In the genomic region with DNA sequence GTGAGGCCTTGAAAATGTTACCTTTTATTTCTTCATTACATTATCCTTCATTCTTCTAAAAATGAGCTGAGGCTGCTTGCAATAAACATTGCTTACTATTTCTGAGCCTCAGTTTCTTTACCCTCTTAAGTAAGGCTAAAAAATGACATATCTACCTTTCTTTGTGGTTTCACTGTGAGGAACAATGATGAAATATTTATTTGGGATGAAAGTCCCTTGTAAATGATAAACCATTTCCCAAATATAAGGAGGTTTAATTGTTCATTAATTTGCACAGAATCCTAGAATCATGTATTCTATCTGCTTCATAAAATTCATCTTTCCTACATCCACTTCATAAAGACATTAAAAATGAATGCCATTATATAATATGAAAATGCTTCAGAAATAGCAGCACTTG, we compare ENCODE assay signal across 18 cellular contexts. TPM values are rescaled to one million over a fixed set of nuclear protein-coding genes. Genes with fewer than 3 reads are reported as not detected.
DNase-seq lines count a peak whose midpoint lies in the region; ATAC-seq and TF ChIP-seq lines count a peak whose summit lies in the region.
"Had no signal": no experiment of that assay in that cellular context is flagged by ENCODE, and none has a peak within 500 bp of the region (broad histone marks: within the 10 kb centered on the region; RNA-seq: fewer than 3 reads in every experiment).

No MANE protein-coding gene starts in this region.

- no peak overlapping the region for H3K27ac ChIP-seq in CD8-positive, alpha-beta T cell (ENCODE audit: low read depth, low read length)
- H3K27ac ChIP-seq: Peyer's patch had no signal

- H3K4me1 ChIP-seq in CD8-positive, alpha-beta T cell (ENCODE audit: insufficient read depth, low read length): peaks cover 85% of the 10 kb centered on the region
- H3K4me1 ChIP-seq: BE2C, Peyer's patch had no signal

- peak overlapping the region; percentile 81 for H3K27ac Mint-ChIP-seq in activated naive CD4-positive, alpha-beta T cell treated with anti-CD3 and anti-CD28 coated beads for 36 hours
- H3K27ac Mint-ChIP-seq in CD8-positive, alpha-beta T cell: peak overlapping the region; percentile 66
- H3K27ac Mint-ChIP-seq in activated CD8-positive, alpha-beta T cell treated with anti-CD3 and anti-CD28 coated beads, Interleukin-2, amount 10 ng/mL, durations not matched to agents 7 days and 5 days: peak overlapping the region; percentile 71
- H3K27ac Mint-ChIP-seq in immature natural killer cell: peak overlapping the region; percentile 55 to 87 (median 72)

- no peak overlapping the region for H3K4me3 ChIP-seq in CD8-positive, alpha-beta T cell (ENCODE audit: low read depth, low read length)
- H3K4me3 ChIP-seq: Peyer's patch had no signal

- H3K9me3 ChIP-seq in CD8-positive, alpha-beta T cell (ENCODE audit: low read length): no peaks in the 10 kb centered on the region
- H3K9me3 ChIP-seq: BE2C, Peyer's patch had no signal

- H3K27me3 ChIP-seq in CD8-positive, alpha-beta T cell (ENCODE audit: insufficient read depth, low read length): no peaks in the 10 kb centered on the region
- H3K27me3 ChIP-seq: BE2C, Peyer's patch had no signal

- no peaks in the 10 kb centered on the region for H3K27me3 Mint-ChIP-seq in activated naive CD4-positive, alpha-beta T cell treated with anti-CD3 and anti-CD28 coated beads for 36 hours (ENCODE audit: low read depth)
- H3K27me3 Mint-ChIP-seq in CD8-positive, alpha-beta T cell (ENCODE audit: low read depth): no peaks in the 10 kb centered on the region
- no peaks in the 10 kb centered on the region for H3K27me3 Mint-ChIP-seq in activated CD8-positive, alpha-beta T cell treated with anti-CD3 and anti-CD28 coated beads, Interleukin-2, amount 10 ng/mL, durations not matched to agents 7 days and 5 days (ENCODE audit: low read depth)
- peaks cover 10 to 33% (median 15%) of the 10 kb centered on the region in 3 donors for H3K27me3 Mint-ChIP-seq in immature natural killer cell (ENCODE audit: low read depth in 3 of 3)

- H3K4me3 Mint-ChIP-seq in activated naive CD4-positive, alpha-beta T cell treated with anti-CD3 and anti-CD28 coated beads for 36 hours: no peak overlapping the region
- H3K4me3 Mint-ChIP-seq in CD8-positive, alpha-beta T cell: peak overlapping the region; percentile 58
- no peak overlapping the region for H3K4me3 Mint-ChIP-seq in activated CD8-positive, alpha-beta T cell treated with anti-CD3 and anti-CD28 coated beads, Interleukin-2, amount 10 ng/mL, durations not matched to agents 7 days and 5 days
- no peak overlapping the region for H3K4me3 Mint-ChIP-seq in immature natural killer cell

- POLR2A ChIA-PET in CD8-positive, alpha-beta T cell (lab: Charles Lee): interaction anchor here (0.5 to 1.3 kb wide), 4 partner anchors 8 to 29 kb away, joined by 3 to 5 read pairs (median 3); no protein-coding TSS in a partner anchor
- POLR2A ChIA-PET in activated CD8-positive, alpha-beta T cell treated with anti-CD3 and anti-CD28 coated beads, Interleukin-2, amount 10 ng/mL, durations not matched to agents 7 days and 5 days (lab: Charles Lee): interaction anchor here (2.6 kb wide), 1 partner anchor 14 kb away, joined by 11 read pairs; no protein-coding TSS in a partner anchor

- TF ChIP-seq CTCF in CD8-positive, alpha-beta T cell (IDR thresholded peaks at IDR 0.05): no peak

- intact Hi-C loops in activated naive CD4-positive, alpha-beta T cell treated with anti-CD3 and anti-CD28 coated beads for 36 hours (cut with micrococcal nuclease): no loop called here
- intact Hi-C loops in CD8-positive, alpha-beta T cell (cut with DNase I, micrococcal nuclease): loop anchor here in 1 of 2 experiments (5.0 to 10.0 kb wide), 2 partner anchors 36 to 1093 kb away; partner anchors contain the start of gene KDM7A

- DNase-seq in activated naive CD4-positive, alpha-beta T cell treated with anti-CD3 and anti-CD28 coated beads for 36 hours: no peak
- no peak for DNase-seq in activated naive CD4-positive, alpha-beta T cell treated with Interleukin-2 at 50 U/mL for 16 hours
- no peak for DNase-seq in CD8-positive, alpha-beta T cell
- no peak for DNase-seq in activated CD8-positive, alpha-beta T cell treated with anti-CD3 and anti-CD28 coated beads, Interleukin-2, amount 10 ng/mL, durations not matched to agents 7 days and 5 days
- DNase-seq in immature natural killer cell: no peak
- DNase-seq in NCI-H2081 (lab: John Stamatoyannopoulos, UW): no peak
- no peak for DNase-seq in medulla oblongata (ENCODE audit: extremely low spot score)
- DNase-seq in NCI-H82 (lab: John Stamatoyannopoulos, UW): no peak
- DNase-seq: ACHN, BE2C, EL, Karpas-422, NCI-H187 treated with DMSO at 0.1 percent for 48 hours, NCI-H2171, NCI-H446 treated with DMSO at 0.1 percent for 48 hours, NCI-H774, Peyer's patch, Right ventricle myocardium superior had no signal

- peaks cover 1% of the 10 kb centered on the region for H3K9me3 Mint-ChIP-seq in activated naive CD4-positive, alpha-beta T cell treated with anti-CD3 and anti-CD28 coated beads for 36 hours
- no peaks in the 10 kb centered on the region for H3K9me3 Mint-ChIP-seq in CD8-positive, alpha-beta T cell
- no peaks in the 10 kb centered on the region for H3K9me3 Mint-ChIP-seq in activated CD8-positive, alpha-beta T cell treated with anti-CD3 and anti-CD28 coated beads, Interleukin-2, amount 10 ng/mL, durations not matched to agents 7 days and 5 days (ENCODE audit: insufficient read depth)
- H3K9me3 Mint-ChIP-seq in immature natural killer cell: no peaks in the 10 kb centered on the region

- CTCF ChIA-PET in activated naive CD4-positive, alpha-beta T cell treated with anti-CD3 and anti-CD28 coated beads for 36 hours (lab: Charles Lee): interaction anchor here (0.7 to 2.5 kb wide), 2 partner anchors 9 to 14 kb away, joined by 3 to 9 read pairs; no protein-coding TSS in a partner anchor
- CTCF ChIA-PET in CD8-positive, alpha-beta T cell (lab: Charles Lee): interaction anchor here (0.8 to 3.6 kb wide), 5 partner anchors 10 to 195 kb away, joined by 3 to 14 read pairs (median 3); no protein-coding TSS in a partner anchor
- CTCF ChIA-PET in activated CD8-positive, alpha-beta T cell treated with anti-CD3 and anti-CD28 coated beads, Interleukin-2, amount 10 ng/mL, durations not matched to agents 7 days and 5 days (lab: Charles Lee): interaction anchor here (0.6 kb wide), 1 partner anchor 14 kb away, joined by 3 read pairs; no protein-coding TSS in a partner anchor

- ATAC-seq in CD8-positive, alpha-beta T cell: no peak
- no peak for ATAC-seq in activated CD8-positive, alpha-beta T cell treated with anti-CD3 and anti-CD28 coated beads, Interleukin-2, amount 10 ng/mL, durations not matched to agents 7 days and 5 days

- peaks cover 88% of the 10 kb centered on the region for H3K36me3 Mint-ChIP-seq in activated naive CD4-positive, alpha-beta T cell treated with anti-CD3 and anti-CD28 coated beads for 36 hours (ENCODE audit: low read depth)
- peaks cover 98% of the 10 kb centered on the region for H3K36me3 Mint-ChIP-seq in CD8-positive, alpha-beta T cell
- H3K36me3 Mint-ChIP-seq in activated CD8-positive, alpha-beta T cell treated with anti-CD3 and anti-CD28 coated beads, Interleukin-2, amount 10 ng/mL, durations not matched to agents 7 days and 5 days (ENCODE audit: low read depth): peaks cover 98% of the 10 kb centered on the region
- peaks cover 28 to 79% (median 51%) of the 10 kb centered on the region in 3 donors for H3K36me3 Mint-ChIP-seq in immature natural killer cell

- peaks cover 90% of the 10 kb centered on the region for H3K36me3 ChIP-seq in CD8-positive, alpha-beta T cell (ENCODE audit: insufficient read depth, low read length)

- peaks cover 86% of the 10 kb centered on the region for H3K4me1 Mint-ChIP-seq in activated naive CD4-positive, alpha-beta T cell treated with anti-CD3 and anti-CD28 coated beads for 36 hours (ENCODE audit: low read depth)
- peaks cover 89% of the 10 kb centered on the region for H3K4me1 Mint-ChIP-seq in CD8-positive, alpha-beta T cell (ENCODE audit: low read depth)
- peaks cover 92% of the 10 kb centered on the region for H3K4me1 Mint-ChIP-seq in activated CD8-positive, alpha-beta T cell treated with anti-CD3 and anti-CD28 coated beads, Interleukin-2, amount 10 ng/mL, durations not matched to agents 7 days and 5 days (ENCODE audit: low read depth)
- peaks cover 72 to 94% of the 10 kb centered on the region in 2 donors for H3K4me1 Mint-ChIP-seq in immature natural killer cell

RNA-seq across cellular contexts. Expression of gene ZC3HAV1, which starts 27.9 kb away (rescaled TPM):
- total RNA-seq in activated naive CD4-positive, alpha-beta T cell treated with anti-CD3 and anti-CD28 coated beads for 36 hours: 100 to 1,000 TPM; 131 to 134 TPM
- total RNA-seq in CD8-positive, alpha-beta T cell: 100 to 1,000 TPM; 194 to 198 TPM
- 100 to 1,000 TPM; 121 to 122 TPM for total RNA-seq in activated CD8-positive, alpha-beta T cell treated with anti-CD3 and anti-CD28 coated beads, Interleukin-2, amount 10 ng/mL, durations not matched to agents 7 days and 5 days
- polyA plus RNA-seq in immature natural killer cell: 100 to 1,000 TPM in 1 of 3 donors, 10 to 100 TPM in 2; 69.4 to 121 (median 74.5) TPM

RNA-seq across cellular contexts. Expression of gene ZC3HAV1L, which starts 45.7 kb away (rescaled TPM):
- 1 to 10 TPM; 4.5 to 5.1 TPM for total RNA-seq in activated naive CD4-positive, alpha-beta T cell treated with anti-CD3 and anti-CD28 coated beads for 36 hours
- total RNA-seq in CD8-positive, alpha-beta T cell: under 1 TPM; 0.16 to 0.44 TPM
- 10 to 100 TPM; 17.3 to 20.2 TPM for total RNA-seq in activated CD8-positive, alpha-beta T cell treated with anti-CD3 and anti-CD28 coated beads, Interleukin-2, amount 10 ng/mL, durations not matched to agents 7 days and 5 days
- under 1 TPM in 2 of 3 donors, not detected in 1; 0.21 to 0.40 TPM for polyA plus RNA-seq in immature natural killer cell
